In the genomic region with DNA sequence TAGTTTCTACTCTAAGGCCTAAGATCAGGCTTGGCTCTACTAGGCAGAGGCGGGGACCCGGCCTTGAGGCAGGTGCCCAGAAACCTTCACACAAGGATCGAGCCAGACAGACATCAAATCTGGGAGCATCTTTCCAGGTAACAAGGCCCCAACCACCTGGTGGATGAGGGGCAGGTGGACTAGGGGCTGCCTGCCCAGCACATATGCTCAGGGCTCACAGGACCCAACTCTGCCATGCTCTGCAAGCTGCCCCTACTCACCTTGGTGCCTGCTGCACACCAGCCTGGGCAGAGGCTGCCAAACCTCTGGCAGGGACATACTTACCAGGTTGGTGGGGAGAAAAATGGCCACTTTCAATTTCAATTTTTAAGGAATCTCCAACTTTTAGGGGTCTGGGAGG, we compare ENCODE assay signal across 2 cellular contexts.
TF ChIP-seq lines count a peak whose summit lies in the region.

No MANE protein-coding gene starts in this region.

TF ChIP-seq in HepG2, 621 proteins besides CTCF, POLR2A, EP300 and RAD21:
- TF ChIP-seq MLLT10 (CRISPR knock-in tag; IDR thresholded peaks at IDR 0.05) = no peak

TF ChIP-seq in H1, 55 proteins besides CTCF, POLR2A, EP300 and RAD21:
- no peak for TF ChIP-seq KDM4A (IDR thresholded peaks at IDR 0.05; ENCODE audit: low read depth, low read length, severe bottlenecking)
- TF ChIP-seq TBP (IDR thresholded peaks at IDR 0.05; ENCODE audit: low read depth, low read length) = no peak
- TF ChIP-seq, protein P1, sequence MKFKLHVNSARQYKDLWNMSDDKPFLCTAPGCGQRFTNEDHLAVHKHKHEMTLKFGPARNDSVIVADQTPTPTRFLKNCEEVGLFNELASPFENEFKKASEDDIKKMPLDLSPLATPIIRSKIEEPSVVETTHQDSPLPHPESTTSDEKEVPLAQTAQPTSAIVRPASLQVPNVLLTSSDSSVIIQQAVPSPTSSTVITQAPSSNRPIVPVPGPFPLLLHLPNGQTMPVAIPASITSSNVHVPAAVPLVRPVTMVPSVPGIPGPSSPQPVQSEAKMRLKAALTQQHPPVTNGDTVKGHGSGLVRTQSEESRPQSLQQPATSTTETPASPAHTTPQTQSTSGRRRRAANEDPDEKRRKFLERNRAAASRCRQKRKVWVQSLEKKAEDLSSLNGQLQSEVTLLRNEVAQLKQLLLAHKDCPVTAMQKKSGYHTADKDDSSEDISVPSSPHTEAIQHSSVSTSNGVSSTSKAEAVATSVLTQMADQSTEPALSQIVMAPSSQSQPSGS (IDR thresholded peaks at IDR 0.05; ENCODE audit: low read length) = no peak
- TF ChIP-seq SP2 (IDR thresholded peaks at IDR 0.05; ENCODE audit: low read length) = no peak
- no peak for TF ChIP-seq EGR1 (IDR thresholded peaks at IDR 0.05; ENCODE audit: borderline replicate concordance, low read depth, low read length)
- TF ChIP-seq SUZ12 (IDR thresholded peaks at IDR 0.05; ENCODE audit: low read length) = no peak
- no peak for TF ChIP-seq SAP30 (IDR thresholded peaks at IDR 0.05; ENCODE audit: insufficient read depth, insufficient replicate concordance, low read length)
- no peak for TF ChIP-seq TEAD4 (IDR thresholded peaks at IDR 0.05; ENCODE audit: low read depth, low read length)
- no peak for TF ChIP-seq JUND (IDR thresholded peaks at IDR 0.05; ENCODE audit: low read length)
- no peak for TF ChIP-seq SP4 (IDR thresholded peaks at IDR 0.05; ENCODE audit: low read length)
- no peak for TF ChIP-seq CHD1 (IDR thresholded peaks at IDR 0.05; ENCODE audit: low read depth, low read length)
- no peak for TF ChIP-seq PHF8 (conservative IDR thresholded peaks at IDR 0.05; ENCODE audit: low read depth, low read length)
- TF ChIP-seq MAFK (IDR thresholded peaks at IDR 0.05; ENCODE audit: low read depth, low read length) = no peak
